ENCODE assay signal across 1 cellular context in the genomic region with DNA sequence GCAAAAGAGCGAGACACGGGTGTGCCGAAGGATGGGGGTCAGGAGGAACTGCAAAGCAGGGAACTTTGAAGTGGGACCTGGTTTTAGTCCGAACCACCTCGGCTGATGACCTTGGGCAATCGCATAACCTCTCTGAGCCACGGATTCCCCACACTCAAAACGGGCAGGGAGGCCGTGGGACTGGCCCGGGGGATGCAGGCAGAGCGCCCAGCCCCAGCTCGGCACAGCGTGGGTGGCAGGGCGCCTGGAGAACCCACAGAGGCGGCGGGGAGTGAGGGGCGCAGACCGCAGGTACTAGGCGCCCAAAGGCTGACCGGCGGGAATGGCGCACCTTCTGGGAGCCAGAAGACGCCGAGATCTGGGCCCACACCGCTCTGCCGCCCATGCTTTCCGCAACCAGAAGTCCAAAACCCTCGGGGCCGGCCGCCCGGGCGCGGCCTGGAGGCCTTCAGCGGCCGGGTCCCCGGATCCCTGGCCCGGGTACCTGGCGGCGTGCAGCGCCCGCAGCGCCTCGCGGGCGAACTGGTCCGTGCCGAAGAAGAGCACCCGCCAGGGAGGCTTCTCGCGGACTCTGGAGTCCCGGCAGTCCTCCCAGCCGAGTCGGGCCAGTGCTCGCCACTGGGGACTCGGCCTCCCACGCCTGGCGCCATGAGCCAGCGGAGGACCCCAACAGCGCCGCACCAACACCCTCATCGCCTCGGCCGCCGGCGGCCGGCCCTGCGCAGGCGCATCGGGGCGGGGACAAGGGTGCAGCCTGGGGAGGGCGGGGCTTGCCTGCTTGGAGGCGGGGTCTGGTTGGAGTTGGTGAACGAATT.
A peak's percentile ranks its signal among the peaks of the same experiment; 100 is the strongest.
TF ChIP-seq lines count a peak whose summit lies in the region.

MTFMT (minus strand) TSS at position 719 of the 815 bp plus-strand sequence; CDS start at position 693, 26 bp downstream.

TF ChIP-seq in K562, 482 proteins besides CTCF, POLR2A, EP300 and RAD21 (continued from another document and continues in another):
- TF ChIP-seq MGA (IDR thresholded peaks at IDR 0.05) (no peak; the same call in 1 of the 2 replicates), NFE2 (IDR thresholded peaks at IDR 0.05; ENCODE audit: low read depth) (no peak), SAP30 (IDR thresholded peaks at IDR 0.05; ENCODE audit: borderline replicate concordance, insufficient read depth, low read depth, low read length, poor library complexity, severe bottlenecking) (peak; percentile 31), THRB (CRISPR knock-in tag; conservative IDR thresholded peaks at IDR 0.05) (no peak), PTTG1 (tag; IDR thresholded peaks at IDR 0.05; ENCODE audit: low read depth) (no peak), RNF2 (IDR thresholded peaks at IDR 0.05) (no peak), HIVEP1 (CRISPR knock-in tag; IDR thresholded peaks at IDR 0.05) (no peak), ATF1 (CRISPR knock-in tag; IDR thresholded peaks at IDR 0.05) (no peak), ATF1 (tag; IDR thresholded peaks at IDR 0.05) (no peak), L3MBTL2 (IDR thresholded peaks at IDR 0.05) (peak; percentile 74), RBM22 (IDR thresholded peaks at IDR 0.05; ENCODE audit: low read depth, low read length, poor library complexity, severe bottlenecking) (no peak), EP400 (IDR thresholded peaks at IDR 0.05) (peak; percentile 58; the same call in 1 of the 2 replicates), RREB1 (CRISPR knock-in tag; IDR thresholded peaks at IDR 0.05) (no peak), GABPB1 (CRISPR knock-in tag; IDR thresholded peaks at IDR 0.05) (peak; percentile 64), TRIM24 (IDR thresholded peaks at IDR 0.05) (no peak), NFIX (CRISPR knock-in tag; IDR thresholded peaks at IDR 0.05; ENCODE audit: low read depth) (no peak), RBBP5 (IDR thresholded peaks at IDR 0.05; ENCODE audit: borderline replicate concordance, insufficient read depth, low read length, poor library complexity, severe bottlenecking) (peak; percentile 88)
- TF ChIP-seq, protein P1, sequence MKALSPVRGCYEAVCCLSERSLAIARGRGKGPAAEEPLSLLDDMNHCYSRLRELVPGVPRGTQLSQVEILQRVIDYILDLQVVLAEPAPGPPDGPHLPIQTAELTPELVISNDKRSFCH (CRISPR knock-in tag; IDR thresholded peaks at IDR 0.05), result no peak
- TF ChIP-seq, protein P1 (tag; IDR thresholded peaks at IDR 0.05), result 0 out of 2 replicates have a peak, but pooled peaks have one; percentile 49
- TF ChIP-seq, protein P2, sequence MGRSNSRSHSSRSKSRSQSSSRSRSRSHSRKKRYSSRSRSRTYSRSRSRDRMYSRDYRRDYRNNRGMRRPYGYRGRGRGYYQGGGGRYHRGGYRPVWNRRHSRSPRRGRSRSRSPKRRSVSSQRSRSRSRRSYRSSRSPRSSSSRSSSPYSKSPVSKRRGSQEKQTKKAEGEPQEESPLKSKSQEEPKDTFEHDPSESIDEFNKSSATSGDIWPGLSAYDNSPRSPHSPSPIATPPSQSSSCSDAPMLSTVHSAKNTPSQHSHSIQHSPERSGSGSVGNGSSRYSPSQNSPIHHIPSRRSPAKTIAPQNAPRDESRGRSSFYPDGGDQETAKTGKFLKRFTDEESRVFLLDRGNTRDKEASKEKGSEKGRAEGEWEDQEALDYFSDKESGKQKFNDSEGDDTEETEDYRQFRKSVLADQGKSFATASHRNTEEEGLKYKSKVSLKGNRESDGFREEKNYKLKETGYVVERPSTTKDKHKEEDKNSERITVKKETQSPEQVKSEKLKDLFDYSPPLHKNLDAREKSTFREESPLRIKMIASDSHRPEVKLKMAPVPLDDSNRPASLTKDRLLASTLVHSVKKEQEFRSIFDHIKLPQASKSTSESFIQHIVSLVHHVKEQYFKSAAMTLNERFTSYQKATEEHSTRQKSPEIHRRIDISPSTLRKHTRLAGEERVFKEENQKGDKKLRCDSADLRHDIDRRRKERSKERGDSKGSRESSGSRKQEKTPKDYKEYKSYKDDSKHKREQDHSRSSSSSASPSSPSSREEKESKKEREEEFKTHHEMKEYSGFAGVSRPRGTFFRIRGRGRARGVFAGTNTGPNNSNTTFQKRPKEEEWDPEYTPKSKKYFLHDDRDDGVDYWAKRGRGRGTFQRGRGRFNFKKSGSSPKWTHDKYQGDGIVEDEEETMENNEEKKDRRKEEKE (IDR thresholded peaks at IDR 0.05; ENCODE audit: borderline replicate concordance in 1 of 2, control insufficient read depth in 1 of 2, low read depth in 2 of 2, low read length in 1 of 2), result no peak
- TF ChIP-seq, protein P3, sequence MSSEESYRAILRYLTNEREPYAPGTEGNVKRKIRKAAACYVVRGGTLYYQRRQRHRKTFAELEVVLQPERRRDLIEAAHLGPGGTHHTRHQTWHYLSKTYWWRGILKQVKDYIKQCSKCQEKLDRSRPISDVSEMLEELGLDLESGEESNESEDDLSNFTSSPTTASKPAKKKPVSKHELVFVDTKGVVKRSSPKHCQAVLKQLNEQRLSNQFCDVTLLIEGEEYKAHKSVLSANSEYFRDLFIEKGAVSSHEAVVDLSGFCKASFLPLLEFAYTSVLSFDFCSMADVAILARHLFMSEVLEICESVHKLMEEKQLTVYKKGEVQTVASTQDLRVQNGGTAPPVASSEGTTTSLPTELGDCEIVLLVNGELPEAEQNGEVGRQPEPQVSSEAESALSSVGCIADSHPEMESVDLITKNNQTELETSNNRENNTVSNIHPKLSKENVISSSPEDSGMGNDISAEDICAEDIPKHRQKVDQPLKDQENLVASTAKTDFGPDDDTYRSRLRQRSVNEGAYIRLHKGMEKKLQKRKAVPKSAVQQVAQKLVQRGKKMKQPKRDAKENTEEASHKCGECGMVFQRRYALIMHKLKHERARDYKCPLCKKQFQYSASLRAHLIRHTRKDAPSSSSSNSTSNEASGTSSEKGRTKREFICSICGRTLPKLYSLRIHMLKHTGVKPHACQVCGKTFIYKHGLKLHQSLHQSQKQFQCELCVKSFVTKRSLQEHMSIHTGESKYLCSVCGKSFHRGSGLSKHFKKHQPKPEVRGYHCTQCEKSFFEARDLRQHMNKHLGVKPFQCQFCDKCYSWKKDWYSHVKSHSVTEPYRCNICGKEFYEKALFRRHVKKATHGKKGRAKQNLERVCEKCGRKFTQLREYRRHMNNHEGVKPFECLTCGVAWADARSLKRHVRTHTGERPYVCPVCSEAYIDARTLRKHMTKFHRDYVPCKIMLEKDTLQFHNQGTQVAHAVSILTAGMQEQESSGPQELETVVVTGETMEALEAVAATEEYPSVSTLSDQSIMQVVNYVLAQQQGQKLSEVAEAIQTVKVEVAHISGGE (CRISPR knock-in tag; IDR thresholded peaks at IDR 0.05), result peak in 1 of 3 experiments; percentile 50; a peak in 2 of 6 replicates
